In the genomic region with DNA sequence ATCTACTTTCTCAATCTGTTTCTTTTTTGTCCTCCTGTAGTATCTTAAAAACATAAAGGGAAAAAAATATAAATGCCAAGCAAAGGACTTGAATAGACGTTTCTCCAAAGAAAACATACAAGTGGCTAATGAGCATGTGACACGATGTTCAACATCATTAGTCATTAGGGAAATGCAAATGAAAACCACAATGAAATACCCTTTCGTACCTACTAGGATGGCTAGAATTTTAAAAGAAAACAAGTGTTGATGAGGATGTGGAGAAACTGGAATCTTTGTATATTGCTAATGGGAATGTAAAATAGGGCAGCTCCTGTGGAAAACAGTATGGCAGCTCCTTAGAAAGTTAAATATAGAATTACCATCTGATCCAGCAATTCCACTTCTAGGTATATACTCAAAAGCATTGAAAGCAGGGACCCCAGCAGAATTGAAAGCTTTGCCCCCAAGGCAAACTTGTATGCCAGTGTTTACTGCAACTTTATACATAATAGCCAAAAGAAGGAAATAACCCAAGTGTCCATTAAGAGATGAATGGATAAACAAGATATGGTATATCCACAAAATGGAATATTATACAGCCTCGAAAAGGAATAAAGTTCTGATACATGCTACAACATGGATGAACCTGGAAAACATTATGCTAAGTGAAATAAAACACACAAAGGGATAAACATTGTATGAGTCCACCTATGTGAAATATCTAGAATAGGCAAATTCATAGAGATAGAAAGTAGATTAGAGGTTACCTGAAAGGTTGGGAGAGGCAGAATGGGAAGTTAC, we compare ENCODE assay signal across 2 cellular contexts.
TF ChIP-seq lines count a peak whose summit lies in the region.

No MANE protein-coding gene starts in this region.

TF ChIP-seq in SK-N-SH treated with all-trans-retinoic acid at 6 μM for 48 hours, 23 proteins besides CTCF, POLR2A, EP300 and RAD21 (continued from another document):
- no peak for TF ChIP-seq ZC3H10 (CRISPR knock-in tag; IDR thresholded peaks at IDR 0.05)

TF ChIP-seq in SK-N-SH, 30 proteins besides CTCF, POLR2A, EP300 and RAD21 (continued from another document):
- TF ChIP-seq REST (IDR thresholded peaks at IDR 0.05; ENCODE audit: low read depth, low read length): no peak
- TF ChIP-seq FOXM1 (IDR thresholded peaks at IDR 0.05; ENCODE audit: low read depth): no peak
- TF ChIP-seq POLR2AphosphoS5 (IDR thresholded peaks at IDR 0.05; ENCODE audit: low read depth, low read length): no peak
- TF ChIP-seq, protein P1, sequence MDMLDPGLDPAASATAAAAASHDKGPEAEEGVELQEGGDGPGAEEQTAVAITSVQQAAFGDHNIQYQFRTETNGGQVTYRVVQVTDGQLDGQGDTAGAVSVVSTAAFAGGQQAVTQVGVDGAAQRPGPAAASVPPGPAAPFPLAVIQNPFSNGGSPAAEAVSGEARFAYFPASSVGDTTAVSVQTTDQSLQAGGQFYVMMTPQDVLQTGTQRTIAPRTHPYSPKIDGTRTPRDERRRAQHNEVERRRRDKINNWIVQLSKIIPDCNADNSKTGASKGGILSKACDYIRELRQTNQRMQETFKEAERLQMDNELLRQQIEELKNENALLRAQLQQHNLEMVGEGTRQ (IDR thresholded peaks at IDR 0.05; ENCODE audit: borderline replicate concordance, low read depth, low read length): no peak
- no peak for TF ChIP-seq RXRA (IDR thresholded peaks at IDR 0.05; ENCODE audit: borderline replicate concordance, low read depth)
- no peak for TF ChIP-seq TCF12 (IDR thresholded peaks at IDR 0.05)
- no peak for TF ChIP-seq FOXJ3 (CRISPR knock-in tag; IDR thresholded peaks at IDR 0.05)
- TF ChIP-seq FOSL2 (IDR thresholded peaks at IDR 0.05; ENCODE audit: borderline replicate concordance, low read depth): no peak
- no peak for TF ChIP-seq MAX (IDR thresholded peaks at IDR 0.05; ENCODE audit: low read depth)
- no peak for TF ChIP-seq NRF1 (IDR thresholded peaks at IDR 0.05; ENCODE audit: low read depth, low read length)
- no peak for TF ChIP-seq TEAD4 (IDR thresholded peaks at IDR 0.05; ENCODE audit: borderline replicate concordance, insufficient read depth)
- TF ChIP-seq EZH2phosphoT487 (IDR thresholded peaks at IDR 0.05; ENCODE audit: borderline replicate concordance, low read depth): no peak
- TF ChIP-seq RCOR1 (IDR thresholded peaks at IDR 0.05; ENCODE audit: low read length): no peak
TF ChIP-seq in SK-N-SH: peak in this region for 0.
